In the genomic region with DNA sequence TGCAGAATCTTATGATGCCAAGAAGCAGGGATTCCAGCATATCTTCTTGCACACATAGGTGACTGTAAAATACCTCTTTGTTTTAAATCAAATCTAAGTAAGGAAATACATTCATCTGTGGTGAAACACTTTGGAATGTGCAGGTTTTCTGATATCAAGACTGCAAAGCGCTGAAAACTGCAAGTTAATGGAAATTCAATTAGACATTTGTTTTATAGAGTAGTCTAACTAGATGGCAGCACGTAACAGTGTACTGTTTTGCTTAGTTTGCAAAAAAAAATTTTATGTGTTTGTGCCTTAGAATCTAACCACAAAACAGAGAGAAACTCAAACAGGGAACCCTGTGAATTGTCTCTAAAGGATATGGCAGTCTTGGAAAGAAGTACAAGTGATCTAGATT, we compare ENCODE assay signal across 1 cellular context.
A peak's percentile ranks its signal among the peaks of the same experiment; 100 is the strongest.
TF ChIP-seq lines count a peak whose summit lies in the region.

No MANE protein-coding gene starts in this region.

TF ChIP-seq in K562, 482 proteins besides CTCF, POLR2A, EP300 and RAD21 (continued from another document):
- TF ChIP-seq, protein P1, sequence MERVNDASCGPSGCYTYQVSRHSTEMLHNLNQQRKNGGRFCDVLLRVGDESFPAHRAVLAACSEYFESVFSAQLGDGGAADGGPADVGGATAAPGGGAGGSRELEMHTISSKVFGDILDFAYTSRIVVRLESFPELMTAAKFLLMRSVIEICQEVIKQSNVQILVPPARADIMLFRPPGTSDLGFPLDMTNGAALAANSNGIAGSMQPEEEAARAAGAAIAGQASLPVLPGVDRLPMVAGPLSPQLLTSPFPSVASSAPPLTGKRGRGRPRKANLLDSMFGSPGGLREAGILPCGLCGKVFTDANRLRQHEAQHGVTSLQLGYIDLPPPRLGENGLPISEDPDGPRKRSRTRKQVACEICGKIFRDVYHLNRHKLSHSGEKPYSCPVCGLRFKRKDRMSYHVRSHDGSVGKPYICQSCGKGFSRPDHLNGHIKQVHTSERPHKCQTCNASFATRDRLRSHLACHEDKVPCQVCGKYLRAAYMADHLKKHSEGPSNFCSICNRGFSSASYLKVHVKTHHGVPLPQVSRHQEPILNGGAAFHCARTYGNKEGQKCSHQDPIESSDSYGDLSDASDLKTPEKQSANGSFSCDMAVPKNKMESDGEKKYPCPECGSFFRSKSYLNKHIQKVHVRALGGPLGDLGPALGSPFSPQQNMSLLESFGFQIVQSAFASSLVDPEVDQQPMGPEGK (CRISPR knock-in tag; IDR thresholded peaks at IDR 0.05; ENCODE audit: borderline replicate concordance) = no peak
- TF ChIP-seq TAL1 (IDR thresholded peaks at IDR 0.05) = no peak
- TF ChIP-seq SRSF7 (optimal IDR thresholded peaks at IDR 0.05; ENCODE audit: low read depth, low read length) = no peak
- TF ChIP-seq C11orf30 (IDR thresholded peaks at IDR 0.05; ENCODE audit: low read depth) = 0 out of 2 replicates have a peak, but pooled peaks have one; percentile 28
- no peak for TF ChIP-seq GATAD2A (IDR thresholded peaks at IDR 0.05)
- TF ChIP-seq, protein P2, sequence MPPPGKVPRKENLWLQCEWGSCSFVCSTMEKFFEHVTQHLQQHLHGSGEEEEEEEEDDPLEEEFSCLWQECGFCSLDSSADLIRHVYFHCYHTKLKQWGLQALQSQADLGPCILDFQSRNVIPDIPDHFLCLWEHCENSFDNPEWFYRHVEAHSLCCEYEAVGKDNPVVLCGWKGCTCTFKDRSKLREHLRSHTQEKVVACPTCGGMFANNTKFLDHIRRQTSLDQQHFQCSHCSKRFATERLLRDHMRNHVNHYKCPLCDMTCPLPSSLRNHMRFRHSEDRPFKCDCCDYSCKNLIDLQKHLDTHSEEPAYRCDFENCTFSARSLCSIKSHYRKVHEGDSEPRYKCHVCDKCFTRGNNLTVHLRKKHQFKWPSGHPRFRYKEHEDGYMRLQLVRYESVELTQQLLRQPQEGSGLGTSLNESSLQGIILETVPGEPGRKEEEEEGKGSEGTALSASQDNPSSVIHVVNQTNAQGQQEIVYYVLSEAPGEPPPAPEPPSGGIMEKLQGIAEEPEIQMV (tag; conservative IDR thresholded peaks at IDR 0.05; ENCODE audit: low read depth) = no peak
- TF ChIP-seq MAFG (tag; conservative IDR thresholded peaks at IDR 0.05) = 0 out of 2 replicates have a peak, but pooled peaks have one; percentile 31
- no peak for TF ChIP-seq HDAC3 (IDR thresholded peaks at IDR 0.05; ENCODE audit: borderline replicate concordance, partially characterized antibody)
- TF ChIP-seq MBD2 (IDR thresholded peaks at IDR 0.05; ENCODE audit: borderline replicate concordance, low read depth) = no peak
- TF ChIP-seq NCOA6 (IDR thresholded peaks at IDR 0.05) = no peak
- no peak for TF ChIP-seq ZNF551 (CRISPR knock-in tag; IDR thresholded peaks at IDR 0.05)
- TF ChIP-seq, protein P3, sequence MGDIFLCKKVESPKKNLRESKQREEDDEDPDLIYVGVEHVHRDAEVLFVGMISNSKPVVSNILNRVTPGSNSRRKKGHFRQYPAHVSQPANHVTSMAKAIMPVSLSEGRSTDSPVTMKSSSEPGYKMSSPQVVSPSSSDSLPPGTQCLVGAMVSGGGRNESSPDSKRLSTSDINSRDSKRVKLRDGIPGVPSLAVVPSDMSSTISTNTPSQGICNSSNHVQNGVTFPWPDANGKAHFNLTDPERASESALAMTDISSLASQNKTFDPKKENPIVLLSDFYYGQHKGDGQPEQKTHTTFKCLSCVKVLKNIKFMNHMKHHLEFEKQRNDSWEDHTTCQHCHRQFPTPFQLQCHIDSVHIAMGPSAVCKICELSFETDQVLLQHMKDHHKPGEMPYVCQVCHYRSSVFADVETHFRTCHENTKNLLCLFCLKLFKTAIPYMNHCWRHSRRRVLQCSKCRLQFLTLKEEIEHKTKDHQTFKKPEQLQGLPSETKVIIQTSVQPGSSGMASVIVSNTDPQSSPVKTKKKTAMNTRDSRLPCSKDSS (IDR thresholded peaks at IDR 0.05; ENCODE audit: low read depth, partially characterized antibody) = no peak
- TF ChIP-seq, protein P4, sequence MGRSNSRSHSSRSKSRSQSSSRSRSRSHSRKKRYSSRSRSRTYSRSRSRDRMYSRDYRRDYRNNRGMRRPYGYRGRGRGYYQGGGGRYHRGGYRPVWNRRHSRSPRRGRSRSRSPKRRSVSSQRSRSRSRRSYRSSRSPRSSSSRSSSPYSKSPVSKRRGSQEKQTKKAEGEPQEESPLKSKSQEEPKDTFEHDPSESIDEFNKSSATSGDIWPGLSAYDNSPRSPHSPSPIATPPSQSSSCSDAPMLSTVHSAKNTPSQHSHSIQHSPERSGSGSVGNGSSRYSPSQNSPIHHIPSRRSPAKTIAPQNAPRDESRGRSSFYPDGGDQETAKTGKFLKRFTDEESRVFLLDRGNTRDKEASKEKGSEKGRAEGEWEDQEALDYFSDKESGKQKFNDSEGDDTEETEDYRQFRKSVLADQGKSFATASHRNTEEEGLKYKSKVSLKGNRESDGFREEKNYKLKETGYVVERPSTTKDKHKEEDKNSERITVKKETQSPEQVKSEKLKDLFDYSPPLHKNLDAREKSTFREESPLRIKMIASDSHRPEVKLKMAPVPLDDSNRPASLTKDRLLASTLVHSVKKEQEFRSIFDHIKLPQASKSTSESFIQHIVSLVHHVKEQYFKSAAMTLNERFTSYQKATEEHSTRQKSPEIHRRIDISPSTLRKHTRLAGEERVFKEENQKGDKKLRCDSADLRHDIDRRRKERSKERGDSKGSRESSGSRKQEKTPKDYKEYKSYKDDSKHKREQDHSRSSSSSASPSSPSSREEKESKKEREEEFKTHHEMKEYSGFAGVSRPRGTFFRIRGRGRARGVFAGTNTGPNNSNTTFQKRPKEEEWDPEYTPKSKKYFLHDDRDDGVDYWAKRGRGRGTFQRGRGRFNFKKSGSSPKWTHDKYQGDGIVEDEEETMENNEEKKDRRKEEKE (IDR thresholded peaks at IDR 0.05; ENCODE audit: borderline replicate concordance in 1 of 2, control insufficient read depth in 1 of 2, low read depth in 2 of 2, low read length in 1 of 2) = no peak
- TF ChIP-seq MTA2 (IDR thresholded peaks at IDR 0.05; ENCODE audit: low read depth) = no peak
- no peak for TF ChIP-seq MCM3 (IDR thresholded peaks at IDR 0.05)
- TF ChIP-seq, protein P5, sequence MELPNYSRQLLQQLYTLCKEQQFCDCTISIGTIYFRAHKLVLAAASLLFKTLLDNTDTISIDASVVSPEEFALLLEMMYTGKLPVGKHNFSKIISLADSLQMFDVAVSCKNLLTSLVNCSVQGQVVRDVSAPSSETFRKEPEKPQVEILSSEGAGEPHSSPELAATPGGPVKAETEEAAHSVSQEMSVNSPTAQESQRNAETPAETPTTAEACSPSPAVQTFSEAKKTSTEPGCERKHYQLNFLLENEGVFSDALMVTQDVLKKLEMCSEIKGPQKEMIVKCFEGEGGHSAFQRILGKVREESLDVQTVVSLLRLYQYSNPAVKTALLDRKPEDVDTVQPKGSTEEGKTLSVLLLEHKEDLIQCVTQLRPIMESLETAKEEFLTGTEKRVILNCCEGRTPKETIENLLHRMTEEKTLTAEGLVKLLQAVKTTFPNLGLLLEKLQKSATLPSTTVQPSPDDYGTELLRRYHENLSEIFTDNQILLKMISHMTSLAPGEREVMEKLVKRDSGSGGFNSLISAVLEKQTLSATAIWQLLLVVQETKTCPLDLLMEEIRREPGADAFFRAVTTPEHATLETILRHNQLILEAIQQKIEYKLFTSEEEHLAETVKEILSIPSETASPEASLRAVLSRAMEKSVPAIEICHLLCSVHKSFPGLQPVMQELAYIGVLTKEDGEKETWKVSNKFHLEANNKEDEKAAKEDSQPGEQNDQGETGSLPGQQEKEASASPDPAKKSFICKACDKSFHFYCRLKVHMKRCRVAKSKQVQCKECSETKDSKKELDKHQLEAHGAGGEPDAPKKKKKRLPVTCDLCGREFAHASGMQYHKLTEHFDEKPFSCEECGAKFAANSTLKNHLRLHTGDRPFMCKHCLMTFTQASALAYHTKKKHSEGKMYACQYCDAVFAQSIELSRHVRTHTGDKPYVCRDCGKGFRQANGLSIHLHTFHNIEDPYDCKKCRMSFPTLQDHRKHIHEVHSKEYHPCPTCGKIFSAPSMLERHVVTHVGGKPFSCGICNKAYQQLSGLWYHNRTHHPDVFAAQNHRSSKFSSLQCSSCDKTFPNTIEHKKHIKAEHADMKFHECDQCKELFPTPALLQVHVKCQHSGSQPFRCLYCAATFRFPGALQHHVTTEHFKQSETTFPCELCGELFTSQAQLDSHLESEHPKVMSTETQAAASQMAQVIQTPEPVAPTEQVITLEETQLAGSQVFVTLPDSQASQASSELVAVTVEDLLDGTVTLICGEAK (IDR thresholded peaks at IDR 0.05) = no peak
- TF ChIP-seq, protein P5 (CRISPR knock-in tag; IDR thresholded peaks at IDR 0.05) = no peak
- no peak for TF ChIP-seq NR3C1 (CRISPR knock-in tag; IDR thresholded peaks at IDR 0.05)
- TF ChIP-seq NR2C1 (IDR thresholded peaks at IDR 0.05) = no peak
- TF ChIP-seq NR2C1 (tag; IDR thresholded peaks at IDR 0.05) = no peak
- TF ChIP-seq SNIP1 (IDR thresholded peaks at IDR 0.05; ENCODE audit: low read depth) = no peak
- TF ChIP-seq MAFF (IDR thresholded peaks at IDR 0.05; ENCODE audit: low read length) = peak; percentile 58
- no peak for TF ChIP-seq BRD4 (IDR thresholded peaks at IDR 0.05)
- no peak for TF ChIP-seq STAT5B (CRISPR knock-in tag; IDR thresholded peaks at IDR 0.05)
- no peak for TF ChIP-seq CBX3 (IDR thresholded peaks at IDR 0.05; ENCODE audit: borderline replicate concordance in 1 of 2, low read length in 2 of 2)
- TF ChIP-seq, protein P6, sequence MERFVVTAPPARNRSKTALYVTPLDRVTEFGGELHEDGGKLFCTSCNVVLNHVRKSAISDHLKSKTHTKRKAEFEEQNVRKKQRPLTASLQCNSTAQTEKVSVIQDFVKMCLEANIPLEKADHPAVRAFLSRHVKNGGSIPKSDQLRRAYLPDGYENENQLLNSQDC (CRISPR knock-in tag; IDR thresholded peaks at IDR 0.05) = no peak
- TF ChIP-seq HNRNPUL1 (IDR thresholded peaks at IDR 0.05; ENCODE audit: low read length) = no peak
- TF ChIP-seq ZNF316 (IDR thresholded peaks at IDR 0.05) = peak; percentile 56; the same call in 1 of the 2 replicates
- no peak for TF ChIP-seq FOXA1 (IDR thresholded peaks at IDR 0.05; ENCODE audit: borderline replicate concordance)
- TF ChIP-seq, protein P7, sequence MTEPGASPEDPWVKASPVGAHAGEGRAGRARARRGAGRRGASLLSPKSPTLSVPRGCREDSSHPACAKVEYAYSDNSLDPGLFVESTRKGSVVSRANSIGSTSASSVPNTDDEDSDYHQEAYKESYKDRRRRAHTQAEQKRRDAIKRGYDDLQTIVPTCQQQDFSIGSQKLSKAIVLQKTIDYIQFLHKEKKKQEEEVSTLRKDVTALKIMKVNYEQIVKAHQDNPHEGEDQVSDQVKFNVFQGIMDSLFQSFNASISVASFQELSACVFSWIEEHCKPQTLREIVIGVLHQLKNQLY (CRISPR knock-in tag; conservative IDR thresholded peaks at IDR 0.05) = no peak
- TF ChIP-seq MAFK (IDR thresholded peaks at IDR 0.05; ENCODE audit: low read length) = peak; percentile 52
- no peak for TF ChIP-seq ARID1B (IDR thresholded peaks at IDR 0.05)
